Comparison of ENCODE assay signal across 33 cellular contexts in the genomic region with DNA sequence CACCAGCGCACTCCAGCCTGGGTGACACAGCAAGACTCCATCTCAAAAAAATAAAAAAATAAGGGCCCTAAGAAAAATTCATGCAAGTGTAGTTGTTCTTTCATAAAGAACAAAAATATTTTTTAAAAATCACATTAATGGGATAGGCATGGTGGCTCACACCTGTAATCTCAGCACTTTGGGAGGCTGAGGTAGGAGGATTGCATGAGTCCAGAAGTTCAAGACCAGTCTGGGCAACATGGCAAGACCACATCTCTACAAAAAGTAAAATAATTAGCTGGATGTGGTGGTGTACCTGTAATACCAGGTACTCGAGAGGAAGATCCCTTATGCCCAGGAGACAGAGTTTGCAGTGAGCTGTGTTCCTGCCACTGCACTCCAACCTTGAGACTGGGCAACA.
"Had no signal": no experiment of that assay in that cellular context is flagged by ENCODE, and none has a peak within 500 bp of the region (broad histone marks: within the 10 kb centered on the region; RNA-seq: fewer than 3 reads in every experiment).

No MANE protein-coding gene starts in this region.

- DNase-seq: Karpas-422, Kasumi-1, MG63, MM.1S, MV-4-11, NCI-H1048, NCI-H1092, NCI-H1092 treated with DMSO at 0.1 percent for 48 hours, NCI-H1105, NCI-H1105 treated with DMSO at 0.1 percent for 48 hours, NCI-H1417, NCI-H1417 treated with DMSO at 0.1 percent for 48 hours, NCI-H1436, NCI-H1436 treated with DMSO at 0.1 percent for 48 hours, NCI-H146, NCI-H1694, NCI-H1694 treated with DMSO at 0.1 percent for 48 hours, NCI-H187, NCI-H187 treated with DMSO at 0.1 percent for 48 hours, NCI-H1930, NCI-H2029, NCI-H2029 treated with DMSO at 0.1 percent for 48 hours, NCI-H2081, NCI-H2081 treated with DMSO at 0.1 percent for 48 hours, NCI-H2107, NCI-H2171, NCI-H2171 treated with DMSO at 0.1 percent for 48 hours, NCI-H2227 treated with DMSO at 0.1 percent for 48 hours, NCI-H345, NCI-H446, NCI-H446 treated with DMSO at 0.1 percent for 48 hours, NCI-H510A, NCI-H510A treated with DMSO at 0.1 percent for 48 hours had no signal

- H3K27me3 ChIP-seq: MG63 had no signal

- H3K9me3 ChIP-seq: MG63 had no signal

- H3K4me3 ChIP-seq: MG63 had no signal
